In the genomic region with DNA sequence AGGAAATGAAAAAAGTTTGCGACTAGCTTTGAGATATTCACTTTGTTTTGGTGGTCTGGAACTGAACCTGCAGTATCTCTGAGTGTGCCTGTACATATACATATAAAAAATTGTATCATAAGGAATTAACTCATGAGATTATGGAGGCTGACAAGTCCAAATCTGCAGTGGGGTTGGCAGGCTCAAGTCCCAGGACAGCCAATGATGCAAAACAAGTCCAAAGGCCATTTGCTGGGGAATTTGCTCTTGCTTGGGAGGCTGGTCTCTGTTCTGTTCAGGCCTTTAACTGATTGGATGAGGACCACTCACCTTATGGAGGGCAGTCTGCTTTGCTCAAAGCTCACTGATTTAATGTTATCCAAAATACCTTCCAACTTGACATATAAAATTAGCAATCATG, we compare ENCODE assay signal across 3 cellular contexts.
TF ChIP-seq lines count a peak whose summit lies in the region.

No MANE protein-coding gene starts in this region.

TF ChIP-seq in GM23338, 12 proteins besides CTCF, POLR2A, EP300 and RAD21 (continues in another document):
- TF ChIP-seq STAT1 (IDR thresholded peaks at IDR 0.05; ENCODE audit: unreplicated experiment) (no peak), POLR2AphosphoS5 (IDR thresholded peaks at IDR 0.05; ENCODE audit: low read depth) (no peak), NANOG (IDR thresholded peaks at IDR 0.05; ENCODE audit: borderline replicate concordance) (no peak), ZNF114 (CRISPR knock-in tag; IDR thresholded peaks at IDR 0.05) (no peak), EZH2phosphoT487 (IDR thresholded peaks at IDR 0.05; ENCODE audit: unreplicated experiment) (no peak)
- TF ChIP-seq, protein P1, sequence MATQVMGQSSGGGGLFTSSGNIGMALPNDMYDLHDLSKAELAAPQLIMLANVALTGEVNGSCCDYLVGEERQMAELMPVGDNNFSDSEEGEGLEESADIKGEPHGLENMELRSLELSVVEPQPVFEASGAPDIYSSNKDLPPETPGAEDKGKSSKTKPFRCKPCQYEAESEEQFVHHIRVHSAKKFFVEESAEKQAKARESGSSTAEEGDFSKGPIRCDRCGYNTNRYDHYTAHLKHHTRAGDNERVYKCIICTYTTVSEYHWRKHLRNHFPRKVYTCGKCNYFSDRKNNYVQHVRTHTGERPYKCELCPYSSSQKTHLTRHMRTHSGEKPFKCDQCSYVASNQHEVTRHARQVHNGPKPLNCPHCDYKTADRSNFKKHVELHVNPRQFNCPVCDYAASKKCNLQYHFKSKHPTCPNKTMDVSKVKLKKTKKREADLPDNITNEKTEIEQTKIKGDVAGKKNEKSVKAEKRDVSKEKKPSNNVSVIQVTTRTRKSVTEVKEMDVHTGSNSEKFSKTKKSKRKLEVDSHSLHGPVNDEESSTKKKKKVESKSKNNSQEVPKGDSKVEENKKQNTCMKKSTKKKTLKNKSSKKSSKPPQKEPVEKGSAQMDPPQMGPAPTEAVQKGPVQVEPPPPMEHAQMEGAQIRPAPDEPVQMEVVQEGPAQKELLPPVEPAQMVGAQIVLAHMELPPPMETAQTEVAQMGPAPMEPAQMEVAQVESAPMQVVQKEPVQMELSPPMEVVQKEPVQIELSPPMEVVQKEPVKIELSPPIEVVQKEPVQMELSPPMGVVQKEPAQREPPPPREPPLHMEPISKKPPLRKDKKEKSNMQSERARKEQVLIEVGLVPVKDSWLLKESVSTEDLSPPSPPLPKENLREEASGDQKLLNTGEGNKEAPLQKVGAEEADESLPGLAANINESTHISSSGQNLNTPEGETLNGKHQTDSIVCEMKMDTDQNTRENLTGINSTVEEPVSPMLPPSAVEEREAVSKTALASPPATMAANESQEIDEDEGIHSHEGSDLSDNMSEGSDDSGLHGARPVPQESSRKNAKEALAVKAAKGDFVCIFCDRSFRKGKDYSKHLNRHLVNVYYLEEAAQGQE (IDR thresholded peaks at IDR 0.05; ENCODE audit: unreplicated experiment), result no peak

TF ChIP-seq in HepG2, 621 proteins besides CTCF, POLR2A, EP300 and RAD21 (continued from another document):
- TF ChIP-seq, protein P2, sequence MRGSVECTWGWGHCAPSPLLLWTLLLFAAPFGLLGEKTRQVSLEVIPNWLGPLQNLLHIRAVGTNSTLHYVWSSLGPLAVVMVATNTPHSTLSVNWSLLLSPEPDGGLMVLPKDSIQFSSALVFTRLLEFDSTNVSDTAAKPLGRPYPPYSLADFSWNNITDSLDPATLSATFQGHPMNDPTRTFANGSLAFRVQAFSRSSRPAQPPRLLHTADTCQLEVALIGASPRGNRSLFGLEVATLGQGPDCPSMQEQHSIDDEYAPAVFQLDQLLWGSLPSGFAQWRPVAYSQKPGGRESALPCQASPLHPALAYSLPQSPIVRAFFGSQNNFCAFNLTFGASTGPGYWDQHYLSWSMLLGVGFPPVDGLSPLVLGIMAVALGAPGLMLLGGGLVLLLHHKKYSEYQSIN (CRISPR knock-in tag; IDR thresholded peaks at IDR 0.05; ENCODE audit: borderline replicate concordance), result no peak
- TF ChIP-seq SMARCC2 (IDR thresholded peaks at IDR 0.05) (no peak), AGO2 (optimal IDR thresholded peaks at IDR 0.05; ENCODE audit: low read depth, low read length) (no peak), IKZF4 (CRISPR knock-in tag; IDR thresholded peaks at IDR 0.05; ENCODE audit: borderline replicate concordance, low read depth, not compliant biosample characterization) (no peak), SUZ12 (IDR thresholded peaks at IDR 0.05; ENCODE audit: low read depth, low read length) (no peak), SMARCE1 (IDR thresholded peaks at IDR 0.05; ENCODE audit: borderline replicate concordance) (no peak), MYC (CRISPR knock-in tag; IDR thresholded peaks at IDR 0.05; ENCODE audit: borderline replicate concordance) (no peak), HNF4A (CRISPR knock-in tag; IDR thresholded peaks at IDR 0.05) (peak; percentile 44; the same call in 1 of the 2 replicates), ZNF33A (CRISPR knock-in tag; IDR thresholded peaks at IDR 0.05; ENCODE audit: borderline replicate concordance) (no peak), RORA (CRISPR knock-in tag; IDR thresholded peaks at IDR 0.05) (no peak), SP5 (CRISPR knock-in tag; IDR thresholded peaks at IDR 0.05; ENCODE audit: borderline replicate concordance, low read depth) (no peak), ZNF564 (CRISPR knock-in tag; IDR thresholded peaks at IDR 0.05) (peak; percentile 86; the same call in 1 of the 2 replicates), YY1 (IDR thresholded peaks at IDR 0.05; ENCODE audit: insufficient read depth, insufficient replicate concordance, low read depth, low read length) (no peak), ZNF180 (CRISPR knock-in tag; IDR thresholded peaks at IDR 0.05; ENCODE audit: borderline replicate concordance, low read depth) (no peak), ZNF644 (CRISPR knock-in tag; IDR thresholded peaks at IDR 0.05; ENCODE audit: low read depth) (0 out of 2 replicates have a peak, but pooled peaks have one; percentile 31), ZNF709 (CRISPR knock-in tag; IDR thresholded peaks at IDR 0.05) (no peak), NCOA1 (CRISPR knock-in tag; IDR thresholded peaks at IDR 0.05) (no peak)
- TF ChIP-seq, protein P3, sequence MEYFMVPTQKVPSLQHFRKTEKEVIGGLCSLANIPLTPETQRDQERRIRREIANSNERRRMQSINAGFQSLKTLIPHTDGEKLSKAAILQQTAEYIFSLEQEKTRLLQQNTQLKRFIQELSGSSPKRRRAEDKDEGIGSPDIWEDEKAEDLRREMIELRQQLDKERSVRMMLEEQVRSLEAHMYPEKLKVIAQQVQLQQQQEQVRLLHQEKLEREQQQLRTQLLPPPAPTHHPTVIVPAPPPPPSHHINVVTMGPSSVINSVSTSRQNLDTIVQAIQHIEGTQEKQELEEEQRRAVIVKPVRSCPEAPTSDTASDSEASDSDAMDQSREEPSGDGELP (IDR thresholded peaks at IDR 0.05; ENCODE audit: borderline replicate concordance, low read depth), result no peak

TF ChIP-seq in SK-N-SH treated with all-trans-retinoic acid at 6 μM for 48 hours, 23 proteins besides CTCF, POLR2A, EP300 and RAD21:
- TF ChIP-seq ZC3H10 (CRISPR knock-in tag; IDR thresholded peaks at IDR 0.05) (no peak), ZFP3 (CRISPR knock-in tag; IDR thresholded peaks at IDR 0.05) (no peak), BACH2 (CRISPR knock-in tag; IDR thresholded peaks at IDR 0.05; ENCODE audit: borderline replicate concordance) (no peak), CSDC2 (CRISPR knock-in tag; IDR thresholded peaks at IDR 0.05) (no peak), ARNTL (CRISPR knock-in tag; IDR thresholded peaks at IDR 0.05; ENCODE audit: borderline replicate concordance, low read depth) (no peak), TCF4 (CRISPR knock-in tag; IDR thresholded peaks at IDR 0.05; ENCODE audit: borderline replicate concordance) (no peak), ZNF8 (CRISPR knock-in tag; IDR thresholded peaks at IDR 0.05) (no peak), ZFP30 (CRISPR knock-in tag; IDR thresholded peaks at IDR 0.05) (no peak), ZNF565 (CRISPR knock-in tag; conservative IDR thresholded peaks at IDR 0.05; ENCODE audit: low read depth) (no peak), OSR1 (CRISPR knock-in tag; IDR thresholded peaks at IDR 0.05) (no peak), ZNF70 (CRISPR knock-in tag; IDR thresholded peaks at IDR 0.05) (no peak), GLIS3 (CRISPR knock-in tag; IDR thresholded peaks at IDR 0.05) (no peak), RARB (CRISPR knock-in tag; IDR thresholded peaks at IDR 0.05) (no peak), ISL1 (CRISPR knock-in tag; IDR thresholded peaks at IDR 0.05) (no peak)
- TF ChIP-seq, protein P4, sequence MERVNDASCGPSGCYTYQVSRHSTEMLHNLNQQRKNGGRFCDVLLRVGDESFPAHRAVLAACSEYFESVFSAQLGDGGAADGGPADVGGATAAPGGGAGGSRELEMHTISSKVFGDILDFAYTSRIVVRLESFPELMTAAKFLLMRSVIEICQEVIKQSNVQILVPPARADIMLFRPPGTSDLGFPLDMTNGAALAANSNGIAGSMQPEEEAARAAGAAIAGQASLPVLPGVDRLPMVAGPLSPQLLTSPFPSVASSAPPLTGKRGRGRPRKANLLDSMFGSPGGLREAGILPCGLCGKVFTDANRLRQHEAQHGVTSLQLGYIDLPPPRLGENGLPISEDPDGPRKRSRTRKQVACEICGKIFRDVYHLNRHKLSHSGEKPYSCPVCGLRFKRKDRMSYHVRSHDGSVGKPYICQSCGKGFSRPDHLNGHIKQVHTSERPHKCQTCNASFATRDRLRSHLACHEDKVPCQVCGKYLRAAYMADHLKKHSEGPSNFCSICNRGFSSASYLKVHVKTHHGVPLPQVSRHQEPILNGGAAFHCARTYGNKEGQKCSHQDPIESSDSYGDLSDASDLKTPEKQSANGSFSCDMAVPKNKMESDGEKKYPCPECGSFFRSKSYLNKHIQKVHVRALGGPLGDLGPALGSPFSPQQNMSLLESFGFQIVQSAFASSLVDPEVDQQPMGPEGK (CRISPR knock-in tag; IDR thresholded peaks at IDR 0.05; ENCODE audit: borderline replicate concordance), result no peak
- TF ChIP-seq, protein P5, sequence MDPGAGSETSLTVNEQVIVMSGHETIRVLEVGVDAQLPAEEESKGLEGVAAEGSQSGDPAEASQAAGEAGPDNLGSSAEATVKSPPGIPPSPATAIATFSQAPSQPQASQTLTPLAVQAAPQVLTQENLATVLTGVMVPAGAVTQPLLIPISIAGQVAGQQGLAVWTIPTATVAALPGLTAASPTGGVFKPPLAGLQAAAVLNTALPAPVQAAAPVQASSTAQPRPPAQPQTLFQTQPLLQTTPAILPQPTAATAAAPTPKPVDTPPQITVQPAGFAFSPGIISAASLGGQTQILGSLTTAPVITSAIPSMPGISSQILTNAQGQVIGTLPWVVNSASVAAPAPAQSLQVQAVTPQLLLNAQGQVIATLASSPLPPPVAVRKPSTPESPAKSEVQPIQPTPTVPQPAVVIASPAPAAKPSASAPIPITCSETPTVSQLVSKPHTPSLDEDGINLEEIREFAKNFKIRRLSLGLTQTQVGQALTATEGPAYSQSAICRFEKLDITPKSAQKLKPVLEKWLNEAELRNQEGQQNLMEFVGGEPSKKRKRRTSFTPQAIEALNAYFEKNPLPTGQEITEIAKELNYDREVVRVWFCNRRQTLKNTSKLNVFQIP (CRISPR knock-in tag; IDR thresholded peaks at IDR 0.05; ENCODE audit: borderline replicate concordance, low read depth), result no peak
TF ChIP-seq in SK-N-SH treated with all-trans-retinoic acid at 6 μM for 48 hours: peak in this region for 0.
